16 cellular contexts compared by ENCODE assay signal in genomic region chr12:53195516-53196420, GRCh38. TPM values are rescaled to one million over a fixed set of nuclear protein-coding genes. Genes with fewer than 3 reads are reported as not detected.
DNase-seq lines count a peak whose midpoint lies in the region; ATAC-seq, FAIRE-seq and TF ChIP-seq lines count a peak whose summit lies in the region.
"Had no signal": no experiment of that assay in that cellular context is flagged by ENCODE, and none has a peak within 500 bp of the region (broad histone marks: within the 10 kb centered on the region; RNA-seq: fewer than 3 reads in every experiment).

No MANE protein-coding gene starts in this region.

- peaks cover 46% of the 10 kb centered on the region for H3K4me1 ChIP-seq in CD8-positive, alpha-beta T cell (ENCODE audit: insufficient read depth, low read length)
- H3K4me1 ChIP-seq in PC-9 (replicated peaks; ENCODE audit: insufficient read depth): peaks cover 10% of the 10 kb centered on the region

- H3K27ac Mint-ChIP-seq in CD8-positive, alpha-beta T cell: peak overlapping the region; percentile 79

- peaks cover 43% of the 10 kb centered on the region for H3K4me1 Mint-ChIP-seq in CD8-positive, alpha-beta T cell (ENCODE audit: low read depth)

- BruUV-seq in PC-9 (replicated peaks; lab: Mats Ljungman, UMichigan): TSS peak; percentile 39

- in situ Hi-C loops in ACHN (cut with HindIII; ENCODE audit: low pct_ligation_motif_present, low pct_unique_long_range_greater_than_20kb, low sequenced_read_pairs): no loop called here

- no peak overlapping the region for H3K4me3 ChIP-seq in CD8-positive, alpha-beta T cell (ENCODE audit: low read depth, low read length)
- H3K4me3 ChIP-seq in PC-9 (no peak overlapping the region), fibroblast of mammary gland (ENCODE audit: control insufficient read depth, low read depth, low read length) (no peak overlapping the region)
- H3K4me3 ChIP-seq: BLaER1, esophagus muscularis mucosa, testis had no signal

- H3K9me3 Mint-ChIP-seq in CD8-positive, alpha-beta T cell: no peaks in the 10 kb centered on the region

- H3K27ac ChIP-seq in CD8-positive, alpha-beta T cell (ENCODE audit: low read depth, low read length): no peak overlapping the region
- H3K27ac ChIP-seq in PC-9: no peak overlapping the region
- H3K27ac ChIP-seq: BLaER1, esophagus muscularis mucosa, testis had no signal

- no peaks in the 10 kb centered on the region for H3K79me2 ChIP-seq in PC-9 (ENCODE audit: low read depth)

- peak overlapping the region; percentile 11 for H3K4me3 Mint-ChIP-seq in CD8-positive, alpha-beta T cell

- no peak overlapping the region for H2AFZ ChIP-seq in PC-9

- no peaks in the 10 kb centered on the region for H3K27me3 Mint-ChIP-seq in CD8-positive, alpha-beta T cell (ENCODE audit: low read depth)

- H3F3A ChIP-seq in PC-9 (ENCODE audit: insufficient read depth, low read depth): peaks cover 5% of the 10 kb centered on the region; the same call in 1 of the 2 replicates

- H3K36me3 Mint-ChIP-seq in CD8-positive, alpha-beta T cell: peaks cover 85% of the 10 kb centered on the region

- no peaks in the 10 kb centered on the region for H3K9me3 ChIP-seq in CD8-positive, alpha-beta T cell (ENCODE audit: low read length)
- no peaks in the 10 kb centered on the region for H3K9me3 ChIP-seq in PC-9 (ENCODE audit: insufficient read depth, low read depth)
- H3K9me3 ChIP-seq: BLaER1, esophagus muscularis mucosa, testis had no signal

- intact Hi-C loops in CD8-positive, alpha-beta T cell (cut with DNase I, micrococcal nuclease): loop anchor here in 1 of 2 experiments (2.0 kb wide), 1 partner anchor 129 kb away; no protein-coding TSS in a partner anchor
- intact Hi-C loops in PC-9 (cut with micrococcal nuclease; ENCODE audit: unreplicated experiment): loop anchor here (1.0 kb wide), 1 partner anchor 14 kb away; no protein-coding TSS in a partner anchor

- TF ChIP-seq CTCF in CD8-positive, alpha-beta T cell (IDR thresholded peaks at IDR 0.05): no peak
- TF ChIP-seq CTCF in PC-9 (conservative IDR thresholded peaks at IDR 0.05) (no peak), fibroblast of mammary gland (conservative IDR thresholded peaks at IDR 0.05; ENCODE audit: control insufficient read depth, insufficient read depth, low read depth, low read length) (no peak)

- no peak for FAIRE-seq in GM12892 (lab: Jason Lieb, UNC)
- FAIRE-seq: colon, TTC549 had no signal

- no peaks in the 10 kb centered on the region for H4K20me1 ChIP-seq in PC-9 (ENCODE audit: insufficient read depth)
- H4K20me1 ChIP-seq: BLaER1 had no signal

- POLR2A ChIA-PET in CD8-positive, alpha-beta T cell (lab: Charles Lee): interaction anchor here (0.9 to 5.1 kb wide), 8 partner anchors 11 to 100 kb away, joined by 3 to 32 read pairs (median 5); partner anchors contain the start of genes CSAD, ITGB7, PFDN5 and ZNF740
- POLR2A ChIA-PET in PC-9 (lab: Charles Lee; ENCODE audit: unreplicated experiment): interaction anchor here (0.5 to 1.0 kb wide), 6 partner anchors 54 to 701 kb away, joined by 3 to 17 read pairs (median 7); no protein-coding TSS in a partner anchor

- no peak for ATAC-seq in CD8-positive, alpha-beta T cell
- ATAC-seq in GM18861 (IDR thresholded peaks at IDR 0.05; ENCODE audit: unreplicated experiment): no peak
- no peak for ATAC-seq in GM21423 (IDR thresholded peaks at IDR 0.05; ENCODE audit: unreplicated experiment)

- peaks cover 72% of the 10 kb centered on the region for H3K36me3 ChIP-seq in CD8-positive, alpha-beta T cell (ENCODE audit: insufficient read depth, low read length)
- H3K36me3 ChIP-seq in PC-9 (ENCODE audit: low read depth): no peaks in the 10 kb centered on the region

- no peaks in the 10 kb centered on the region for H3K27me3 ChIP-seq in CD8-positive, alpha-beta T cell (ENCODE audit: insufficient read depth, low read length)
- H3K27me3 ChIP-seq in PC-9 (ENCODE audit: insufficient read depth, low read depth): no peaks in the 10 kb centered on the region
- H3K27me3 ChIP-seq: BLaER1, esophagus muscularis mucosa, testis had no signal

- H3K9me2 ChIP-seq in PC-9 (ENCODE audit: insufficient read depth): no peaks in the 10 kb centered on the region

- DNase-seq in ACHN (peak; percentile 32), PC-9 (peak in 1 of 2 experiments; percentile 75), fibroblast of mammary gland (ENCODE audit: low read depth) (peak; percentile 10), GM12892 (ENCODE audit: insufficient read length) (no peak)
- no peak for DNase-seq in CD8-positive, alpha-beta T cell
- DNase-seq: EL; NCI-H1048; NK-92 treated with Interleukin-12 subunit alpha and Interleukin-12 subunit beta, amount 100 ng/mL, for 24 hours; SIG-M5; testis had no signal

- H3K4me2 ChIP-seq in PC-9: no peak overlapping the region
- H3K4me2 ChIP-seq: BLaER1 had no signal

- TF ChIP-seq POLR2A in GM12892 (IDR thresholded peaks at IDR 0.05; ENCODE audit: low read depth, low read length): no peak

- CTCF ChIA-PET in CD8-positive, alpha-beta T cell (lab: Charles Lee): interaction anchor here (0.9 to 2.3 kb wide), 9 partner anchors 9 to 130 kb away, joined by 3 to 11 read pairs (median 4); no protein-coding TSS in a partner anchor
- CTCF ChIA-PET in PC-9 (lab: Charles Lee): no interaction called here

RNA-seq across cellular contexts. Expression of gene ITGB7, which starts 11.3 kb away (rescaled TPM):
- total RNA-seq in CD8-positive, alpha-beta T cell: 100 to 1,000 TPM; 107 to 108 TPM
- total RNA-seq in PC-9 (2021): 2.4 and 3.3 TPM in 2 replicates
- 103 TPM for polyA plus RNA-seq in GM12892 (2012; ENCODE audit: missing spikeins)

RNA-seq across cellular contexts. Expression of gene CSAD, which starts 15.0 kb away (rescaled TPM):
- 10 to 100 TPM; 28.0 to 29.6 TPM for total RNA-seq in CD8-positive, alpha-beta T cell
- 33.1 and 49.0 TPM in 2 replicates for total RNA-seq in PC-9 (2021)
- 14.2 TPM for polyA plus RNA-seq in GM12892 (2012; ENCODE audit: missing spikeins)

RNA-seq across cellular contexts. Expression of gene ZNF740, which starts 15.2 kb away (rescaled TPM):
- total RNA-seq in CD8-positive, alpha-beta T cell: 10 to 100 TPM; 24.8 to 24.9 TPM
- total RNA-seq in PC-9 (2021): 48.3 and 65.8 TPM in 2 replicates
- polyA plus RNA-seq in GM12892 (2012; ENCODE audit: missing spikeins): 13.7 TPM

RNA-seq across cellular contexts. Expression of gene RARG, which starts 36.2 kb away (rescaled TPM):
- total RNA-seq in CD8-positive, alpha-beta T cell: 10 to 100 TPM; 16.1 to 16.5 TPM
- total RNA-seq in PC-9 (2021): 118 and 124 TPM in 2 replicates
- polyA plus RNA-seq in GM12892 (2012; ENCODE audit: missing spikeins): 1.9 TPM

Comparison
In these comparisons a context has a peak if more than half of its experiments do, and no peak if none do; other contexts are left out.
1. DNase-seq: peak in ACHN (single experiment) and fibroblast of mammary gland (single experiment); none in CD8-positive, alpha-beta T cell (0 of 7) and GM12892 (single experiment).
2. RNA of gene ITGB7, which starts 11.3 kb away (total RNA-seq): 107 to 108 TPM in CD8-positive, alpha-beta T cell; 2.4 to 3.3 TPM in PC-9; every median in the first group is over 10 times any median in the second.